Comparison of ENCODE assay signal across 11 cellular contexts in genomic region chr10:24958701-24959392, GRCh38. TPM values are rescaled to one million over a fixed set of nuclear protein-coding genes. Genes with fewer than 3 reads are reported as not detected.
DNase-seq lines count a peak whose midpoint lies in the region; ATAC-seq, FAIRE-seq and TF ChIP-seq lines count a peak whose summit lies in the region.
"Had no signal": no experiment of that assay in that cellular context is flagged by ENCODE, and none has a peak within 500 bp of the region (broad histone marks: within the 10 kb centered on the region; RNA-seq: fewer than 3 reads in every experiment).

No MANE protein-coding gene starts in this region.

- peak; percentile 93 for FAIRE-seq in endometrium (lab: Jason Lieb, UNC)

- H3K4me3 Mint-ChIP-seq in mesothelial cell of epicardium: no peak overlapping the region
- no peak overlapping the region for H3K4me3 Mint-ChIP-seq in activated T-cell treated with anti-CD3 and anti-CD28 coated beads, Interleukin-2, amount 50 U/mL, for 24 hours
- H3K4me3 Mint-ChIP-seq: dendritic cell treated with granulocyte-macrophage colony-stimulating factor and Interleukin-4, amounts not matched to agents 40 ng/mL and 50 ng/mL, for 4 days had no signal

- H3K27me3 Mint-ChIP-seq in mesothelial cell of epicardium (ENCODE audit: low read depth): no peaks in the 10 kb centered on the region
- no peaks in the 10 kb centered on the region for H3K27me3 Mint-ChIP-seq in activated T-cell treated with anti-CD3 and anti-CD28 coated beads, Interleukin-2, amount 50 U/mL, for 24 hours

- H3K36me3 Mint-ChIP-seq in mesothelial cell of epicardium: no peaks in the 10 kb centered on the region
- no peaks in the 10 kb centered on the region for H3K36me3 Mint-ChIP-seq in activated T-cell treated with anti-CD3 and anti-CD28 coated beads, Interleukin-2, amount 50 U/mL, for 24 hours (ENCODE audit: low read depth)

- no peaks in the 10 kb centered on the region for H3K27me3 ChIP-seq in MG63

- H3K4me3 ChIP-seq in MG63: no peak overlapping the region

- no peaks in the 10 kb centered on the region for H3K36me3 ChIP-seq in MG63

- no peak for ATAC-seq in GM21723 (IDR thresholded peaks at IDR 0.05; ENCODE audit: unreplicated experiment)

- H3K9me3 Mint-ChIP-seq in mesothelial cell of epicardium: no peaks in the 10 kb centered on the region
- H3K9me3 Mint-ChIP-seq in activated T-cell treated with anti-CD3 and anti-CD28 coated beads, Interleukin-2, amount 50 U/mL, for 24 hours: no peaks in the 10 kb centered on the region
- H3K9me3 Mint-ChIP-seq: dendritic cell treated with granulocyte-macrophage colony-stimulating factor and Interleukin-4, amounts not matched to agents 40 ng/mL and 50 ng/mL, for 4 days had no signal

- peak overlapping the region; percentile 90 for H3K27ac ChIP-seq in temporal lobe (ENCODE audit: low read depth, low read length)

- H3K4me1 Mint-ChIP-seq in mesothelial cell of epicardium: peaks cover 19% of the 10 kb centered on the region
- peaks cover 8% of the 10 kb centered on the region for H3K4me1 Mint-ChIP-seq in activated T-cell treated with anti-CD3 and anti-CD28 coated beads, Interleukin-2, amount 50 U/mL, for 24 hours (ENCODE audit: low read depth)

- no peak for TF ChIP-seq CTCF in mesothelial cell of epicardium (IDR thresholded peaks at IDR 0.05; ENCODE audit: unreplicated experiment)

- peak; percentile 20 for DNase-seq in MG63
- no peak for DNase-seq in mesothelial cell of epicardium (ENCODE audit: low spot score in 2 of 2, unreplicated experiment in 2 of 2)
- no peak for DNase-seq in activated CD8-positive, alpha-beta memory T cell treated with anti-CD3 and anti-CD28 coated beads, Interleukin-2, amount 50 U/mL, for 4 hours
- no peak for DNase-seq in NCI-H748 (lab: John Stamatoyannopoulos, UW; ENCODE audit: unreplicated experiment)
- no peak for DNase-seq in activated T-cell treated with anti-CD3 and anti-CD28 coated beads, Interleukin-2, amount 50 U/mL, for 24 hours
- DNase-seq: activated CD4-positive, CD25-positive, alpha-beta regulatory T cell had no signal

- H3K27ac Mint-ChIP-seq in mesothelial cell of epicardium: peak overlapping the region; percentile 63
- H3K27ac Mint-ChIP-seq in activated T-cell treated with anti-CD3 and anti-CD28 coated beads, Interleukin-2, amount 50 U/mL, for 24 hours: no peak overlapping the region
- H3K27ac Mint-ChIP-seq: dendritic cell treated with granulocyte-macrophage colony-stimulating factor and Interleukin-4, amounts not matched to agents 40 ng/mL and 50 ng/mL, for 4 days had no signal

- H3K9me3 ChIP-seq in MG63: no peaks in the 10 kb centered on the region

RNA-seq across cellular contexts. Expression of gene PRTFDC1, which starts 6.4 kb away (rescaled TPM):
- 0.20 and 0.49 TPM in 2 replicates for total RNA-seq in MG63 (2014; rRNA removed; shearing (Covaris generic); ENCODE audit: low replicate concordance)
- total RNA-seq in mesothelial cell of epicardium (26.3 to 27.5 TPM (median 27.0 TPM) in 3 replicates), temporal lobe (24.3 TPM)

RNA-seq across cellular contexts. Expression of gene ENKUR, which starts 57.1 kb away (rescaled TPM):
- total RNA-seq in MG63 (2014; rRNA removed; shearing (Covaris generic); ENCODE audit: low replicate concordance): not detected in 2 replicates
- total RNA-seq in mesothelial cell of epicardium (0.25 to 0.36 TPM (median 0.27 TPM) in 3 replicates), temporal lobe (3.7 TPM)
- total RNA-seq: omental fat pad had no signal

RNA-seq across cellular contexts. Expression of gene THNSL1, which starts 57.6 kb away (rescaled TPM):
- 7.3 and 9.1 TPM in 2 replicates for total RNA-seq in MG63 (2014; rRNA removed; shearing (Covaris generic); ENCODE audit: low replicate concordance)
- total RNA-seq in mesothelial cell of epicardium (7.4 to 7.6 TPM (median 7.4 TPM) in 3 replicates), temporal lobe (12.3 TPM)

Comparison
In these comparisons a context has a peak if more than half of its experiments do, and no peak if none do; other contexts are left out.
1. RNA of gene PRTFDC1, which starts 6.4 kb away (total RNA-seq): 26.3 to 27.5 TPM in mesothelial cell of epicardium and 24.3 TPM in temporal lobe (single experiment); 0.20 to 0.49 TPM in MG63; every median in the first group is over 10 times any median in the second.